In the genomic region with DNA sequence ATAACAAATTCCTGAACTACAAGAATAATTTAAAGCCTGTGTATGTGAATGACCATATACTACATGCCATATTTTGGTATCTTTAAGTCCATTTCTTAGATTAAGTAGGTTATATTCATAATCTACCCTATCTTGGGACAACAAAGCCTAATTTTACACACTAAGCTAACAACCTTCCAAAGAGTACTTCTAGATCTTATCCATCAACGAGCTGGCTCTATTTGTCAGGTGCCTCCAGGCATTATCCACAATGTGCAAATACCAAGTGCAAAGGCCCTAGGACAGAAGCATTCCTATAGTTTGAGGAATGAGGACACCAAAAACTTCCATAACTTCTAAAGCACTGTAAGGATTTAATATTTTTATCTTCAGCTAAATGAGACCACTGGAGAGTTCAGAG, we compare ENCODE assay signal across 15 cellular contexts. TPM values are rescaled to one million over a fixed set of nuclear protein-coding genes. Genes with fewer than 3 reads are reported as not detected.
DNase-seq lines count a peak whose midpoint lies in the region; ATAC-seq, FAIRE-seq and TF ChIP-seq lines count a peak whose summit lies in the region.
"Had no signal": no experiment of that assay in that cellular context is flagged by ENCODE, and none has a peak within 500 bp of the region (broad histone marks: within the 10 kb centered on the region; RNA-seq: fewer than 3 reads in every experiment).

No MANE protein-coding gene starts in this region.

- H3K4ac ChIP-seq in H9 (ENCODE audit: low read depth, low read length), result no peak overlapping the region

- intact Hi-C loops in HepG2 (cut with micrococcal nuclease; ENCODE audit: unreplicated experiment) (no loop called here), right lobe of liver (cut with DNase I) (no loop called here)

- H2BK20ac ChIP-seq in H9 (ENCODE audit: low read depth, low read length, poor library complexity, severe bottlenecking), result no peak overlapping the region

- peaks cover 6 to 24% of the 10 kb centered on the region in 2 experiments for H3K36me3 ChIP-seq in HepG2 (replicated peaks in 1 of 2; ENCODE audit: control insufficient read depth in 1 of 2, insufficient read depth in 2 of 2, low read length in 2 of 2)
- peaks cover 0 to 15% (median under 1%) of the 10 kb centered on the region in 4 donors for H3K36me3 ChIP-seq in right lobe of liver
- H3K36me3 ChIP-seq: thoracic aorta had no signal

- no peak overlapping the region for H2BK15ac ChIP-seq in H9 (ENCODE audit: low read depth, low read length)

- H3K23me2 ChIP-seq in H9 (ENCODE audit: insufficient read length, low read depth, low read length, poor library complexity, severe bottlenecking), result peaks cover 11% of the 10 kb centered on the region

- no TSS peak for BruUV-seq in HepG2 (replicated peaks; lab: Mats Ljungman, UMichigan)

- TF ChIP-seq RAD21 in HepG2 (CRISPR knock-in tag; IDR thresholded peaks at IDR 0.05), result no peak

- 7% methylated on average over 1 of the region's 1 CpG for WGBS in HepG2 (ENCODE audit: low lambda C conversion rate)
- WGBS in right lobe of liver (ENCODE audit: insufficient coverage, low coverage, low lambda C conversion rate, missing lambda C conversion rate), result 33% methylated on average over 1 of the region's 1 CpG
- no CpG with 5 or more reads among the region's 1 CpG for WGBS in H9 (ENCODE audit: extremely low coverage, insufficient read length, low lambda C conversion rate)

- H3K27ac ChIP-seq in HepG2 (ENCODE audit: extremely low read length, insufficient read depth, low read length), result peak overlapping the region; percentile 33
- H3K27ac ChIP-seq in right lobe of liver, result no peak overlapping the region
- H3K27ac ChIP-seq in H9 (ENCODE audit: insufficient read length, low read depth, low read length), result no peak overlapping the region
- H3K27ac ChIP-seq: thoracic aorta had no signal

- H3K4me2 ChIP-seq in HepG2 (ENCODE audit: low read depth, low read length) (peak overlapping the region; percentile 53), H9 (ENCODE audit: insufficient read depth, insufficient read length, low read length) (no peak overlapping the region)

- peak overlapping the region in 1 of 3 experiments; percentile 17; a peak in 1 of 6 replicates for H3K4me3 ChIP-seq in HepG2 (replicated peaks in 1 of 3; ENCODE audit: insufficient read depth in 1 of 3, low read depth in 2 of 3, low read length in 3 of 3)
- no peak overlapping the region for H3K4me3 ChIP-seq in right lobe of liver
- H3K4me3 ChIP-seq: thoracic aorta had no signal

- TF ChIP-seq EP300 in HepG2 (IDR thresholded peaks at IDR 0.05; ENCODE audit: low read depth in 2 of 2, low read length in 2 of 2) (no peak), HepG2 (CRISPR knock-in tag; IDR thresholded peaks at IDR 0.05; ENCODE audit: borderline replicate concordance) (no peak)

- H3K27ac Mint-ChIP-seq in T-helper 17 cell (peak overlapping the region; percentile 27), memory B cell (peak overlapping the region; percentile 63), H9 (peak overlapping the region in 1 of 3 experiments; percentile 74; a peak in 1 of 7 replicates)

- H3K36me3 Mint-ChIP-seq in T-helper 17 cell (ENCODE audit: low read depth), result peaks cover 5% of the 10 kb centered on the region
- peaks cover 5% of the 10 kb centered on the region for H3K36me3 Mint-ChIP-seq in memory B cell
- H3K36me3 Mint-ChIP-seq in H9 (ENCODE audit: insufficient read depth in 1 of 3, low read depth in 3 of 3), result peaks cover 27 to 59% (median 56%) of the 10 kb centered on the region in 3 experiments

- H4K5ac ChIP-seq in H9 (ENCODE audit: insufficient read length, low read depth, low read length), result no peak overlapping the region

- H3K18ac ChIP-seq in H9 (ENCODE audit: insufficient read length, low read depth, low read length), result no peak overlapping the region

- no peak overlapping the region for H3K56ac ChIP-seq in H9 (ENCODE audit: insufficient read length, low read depth, low read length)

- H3K4me1 Mint-ChIP-seq in T-helper 17 cell (peaks cover 31% of the 10 kb centered on the region), memory B cell (peaks cover 22% of the 10 kb centered on the region), H9 (peaks cover 15 to 21% of the 10 kb centered on the region in 2 experiments)

- ATAC-seq in HepG2 (no peak), right lobe of liver (no peak), T-helper 17 cell (no peak), memory B cell (ENCODE audit: low read depth) (no peak)

- H3K9ac ChIP-seq in HepG2 (ENCODE audit: insufficient read depth, low read depth, low read length), result 0 out of 2 replicates have a peak overlapping the region, but pooled peaks have one; percentile 23
- no peak overlapping the region for H3K9ac ChIP-seq in H9 (ENCODE audit: extremely low read depth, insufficient read length, low read length)

- DNase-seq in HepG2 (ENCODE audit: low spot score) (peak; percentile 35), right lobe of liver (no peak), T-helper 17 cell (no peak), memory B cell (ENCODE audit: low spot score in 2 of 2) (no peak), H9 (no peak), NCI-H69 (lab: John Stamatoyannopoulos, UW) (no peak), AG08395 (ENCODE audit: low spot score) (no peak), NCI-H2171 (lab: John Stamatoyannopoulos, UW) (no peak)
- DNase-seq: activated effector memory CD4-positive, alpha-beta T cell treated with anti-CD3 and anti-CD28 coated beads, Interleukin-2, amount 50 U/mL, for 16 hours; effector memory CD4-positive, alpha-beta T cell; foreskin melanocyte; midbrain; NCI-H2171 treated with DMSO at 0.1 percent for 48 hours had no signal

- in situ Hi-C loops in HepG2 (cut with HindIII; ENCODE audit: extremely low pct_ligation_motif_present, low pct_unique_long_range_greater_than_20kb), result no loop called here

- H3K27me3 ChIP-seq in HepG2 (ENCODE audit: control insufficient read depth in 1 of 2, insufficient read depth in 2 of 2, low read length in 2 of 2), result no peaks in the 10 kb centered on the region
- H3K27me3 ChIP-seq in right lobe of liver, result no peaks in the 10 kb centered on the region
- no peaks in the 10 kb centered on the region for H3K27me3 ChIP-seq in H9 (ENCODE audit: insufficient read depth, low read length)

- no peak overlapping the region for H2BK120ac ChIP-seq in H9 (ENCODE audit: low read depth, low read length, poor library complexity, severe bottlenecking)

- H2BK5ac ChIP-seq in H9 (ENCODE audit: insufficient read length, low read length), result no peak overlapping the region

- H3K9me3 Mint-ChIP-seq in memory B cell (no peaks in the 10 kb centered on the region), H9 (peaks cover 0 to 3% of the 10 kb centered on the region in 2 experiments; a peak in 1 of 5 replicates)

- H2AFZ ChIP-seq in HepG2 (ENCODE audit: low read length) (no peak overlapping the region), H9 (ENCODE audit: low read length) (no peak overlapping the region)

- H3K4me3 Mint-ChIP-seq in T-helper 17 cell, result no peak overlapping the region
- no peak overlapping the region for H3K4me3 Mint-ChIP-seq in memory B cell
- no peak overlapping the region for H3K4me3 Mint-ChIP-seq in H9

- CTCF ChIA-PET in HepG2 (lab: Yijun Ruan, JAX; ENCODE audit: low intra/inter-chr PET ratio, low total read pairs), result no interaction called here

- no peak overlapping the region for H3K14ac ChIP-seq in H9 (ENCODE audit: insufficient read depth, low read length)

- no peak overlapping the region for H4K91ac ChIP-seq in H9 (ENCODE audit: insufficient read length, low read depth, low read length)

- no peaks in the 10 kb centered on the region for H3K9me3 ChIP-seq in HepG2 (ENCODE audit: low read length)
- no peaks in the 10 kb centered on the region for H3K9me3 ChIP-seq in right lobe of liver
- H3K9me3 ChIP-seq in T-helper 17 cell (ENCODE audit: control insufficient read depth, low read length, poor library complexity, severe bottlenecking), result no peaks in the 10 kb centered on the region
- no peaks in the 10 kb centered on the region for H3K9me3 ChIP-seq in H9 (ENCODE audit: control insufficient read depth, low read depth, low read length)
- H3K9me3 ChIP-seq: thoracic aorta had no signal

- no peak overlapping the region for H3K23ac ChIP-seq in H9 (ENCODE audit: insufficient read length, low read depth, low read length)

- TF ChIP-seq CTCF in HepG2 (CRISPR knock-in tag; IDR thresholded peaks at IDR 0.05) (no peak), right lobe of liver (IDR thresholded peaks at IDR 0.05) (no peak), H9 (conservative IDR thresholded peaks at IDR 0.05) (no peak)

- no peak overlapping the region for H2BK12ac ChIP-seq in H9 (ENCODE audit: insufficient read length, low read depth, low read length)

- H3K79me2 ChIP-seq in HepG2 (ENCODE audit: insufficient read depth, low read length) (peaks cover 79% of the 10 kb centered on the region), H9 (ENCODE audit: insufficient read depth, low read length) (peaks cover 9% of the 10 kb centered on the region; the same call in 1 of the 2 replicates)

- H3K4me1 ChIP-seq in HepG2 (ENCODE audit: insufficient read depth, low read length) (peaks cover 57% of the 10 kb centered on the region), right lobe of liver (peaks cover 0 to 13% (median 4%) of the 10 kb centered on the region in 4 donors), H9 (ENCODE audit: insufficient read depth, low read length) (no peaks in the 10 kb centered on the region)

- no peaks in the 10 kb centered on the region for H3K27me3 Mint-ChIP-seq in T-helper 17 cell
- H3K27me3 Mint-ChIP-seq in memory B cell, result no peaks in the 10 kb centered on the region
- H3K27me3 Mint-ChIP-seq in H9 (ENCODE audit: low read depth), result no peaks in the 10 kb centered on the region; the same call in 1 of the 2 replicates

- POLR2A ChIA-PET in HepG2 (lab: Yijun Ruan, JAX), result interaction anchor here (0.5 to 2.2 kb wide), 6 partner anchors 13 to 59 kb away, joined by 3 to 9 read pairs (median 3); partner anchors contain the start of genes TACC3 and TMEM129

- H3K79me1 ChIP-seq in H9 (ENCODE audit: insufficient read depth, low read depth, low read length, poor library complexity, severe bottlenecking), result peaks cover 9% of the 10 kb centered on the region

- H3T11ph ChIP-seq in H9 (ENCODE audit: low read length), result no peak overlapping the region

- no peak for FAIRE-seq in HepG2 (lab: Jason Lieb, UNC)
- FAIRE-seq: bronchial epithelial cell had no signal

- no peak overlapping the region for H4K8ac ChIP-seq in H9 (replicated peaks; ENCODE audit: insufficient read length, low read depth, low read length)

- no peak overlapping the region for H2AK5ac ChIP-seq in H9 (ENCODE audit: insufficient read length, low read length)

- H4K20me1 ChIP-seq in HepG2 (ENCODE audit: insufficient read depth, low read length) (peaks cover 6% of the 10 kb centered on the region; the same call in 1 of the 2 replicates), H9 (ENCODE audit: control insufficient read depth, insufficient read depth, insufficient read length) (peaks cover 2% of the 10 kb centered on the region)

- TF ChIP-seq POLR2A in HepG2 (IDR thresholded peaks at IDR 0.05; ENCODE audit: insufficient read depth in 1 of 2, low read depth in 2 of 2, low read length in 2 of 2) (no peak), right lobe of liver (IDR thresholded peaks at IDR 0.05) (no peak)

RNA-seq across cellular contexts. Expression of gene SLBP, which starts 3.5 kb away (rescaled TPM):
- total RNA-seq in HepG2 (2016; rRNA removed; fragmentation: Illumina TruSeq; extraction: Trizol) (104 and 131 TPM in 2 replicates), right lobe of liver (10 to 100 TPM; 13.1 to 30.8 (median 14.7) TPM), T-helper 17 cell (10 to 100 TPM; 24.9 to 36.0 TPM), H9 (2021) (62.7 and 67.0 TPM in 2 replicates)
- total RNA-seq in HepG2 (2016; cell fraction: cytosol; rRNA removed; fragmentation: Illumina TruSeq; extraction: Trizol; ENCODE audit: low read depth), result 19.5 and 20.5 TPM in 2 replicates
- total RNA-seq in HepG2 (2016; cell fraction: insoluble cytoplasmic fraction; rRNA removed; fragmentation: Illumina TruSeq; extraction: Trizol), result 103 and 128 TPM in 2 replicates
- total RNA-seq in HepG2 (2016; cell fraction: membrane; rRNA removed; fragmentation: Illumina TruSeq; extraction: Trizol), result 43.3 and 44.2 TPM in 2 replicates
- total RNA-seq in HepG2 (2016; cell fraction: nucleus; rRNA removed; fragmentation: Illumina TruSeq; extraction: Trizol), result 39.3 and 41.5 TPM in 2 replicates
- 29.8 and 43.9 TPM in 2 replicates for polyA plus RNA-seq in HepG2 (2011; rRNA removed)
- polyA plus RNA-seq in HepG2 (2011; cell fraction: cytosol; rRNA removed), result 22.0 and 30.6 TPM in 2 replicates
- 12.8 and 13.8 TPM in 2 replicates for polyA plus RNA-seq in HepG2 (2011; cell fraction: nucleus; rRNA removed)
- polyA plus RNA-seq in HepG2 (2012), result 30.0 and 43.7 TPM in 2 replicates
- 10.3 and 11.7 TPM in 2 replicates for polyA plus RNA-seq in HepG2 (2016; cell fraction: cytosol; fragmentation: Illumina TruSeq; extraction: Trizol; ENCODE audit: low read depth)
- polyA plus RNA-seq in HepG2 (2016; cell fraction: insoluble cytoplasmic fraction; fragmentation: Illumina TruSeq; extraction: Trizol; ENCODE audit: low read depth), result 140 and 142 TPM in 2 replicates
- 24.5 and 24.6 TPM in 2 replicates for polyA plus RNA-seq in HepG2 (2016; cell fraction: membrane; fragmentation: Illumina TruSeq; extraction: Trizol; ENCODE audit: low read depth)
- 69.4 and 73.3 TPM in 2 replicates for polyA plus RNA-seq in HepG2 (2016; cell fraction: nucleus; fragmentation: Illumina TruSeq; extraction: Trizol; ENCODE audit: insufficient read depth, low read depth)
- 12.5 and 24.7 TPM in 2 replicates for polyA minus RNA-seq in HepG2 (2011; rRNA and poly(A)+ RNA removed; ENCODE audit: low replicate concordance)
- polyA minus RNA-seq in HepG2 (2011; cell fraction: cytosol; rRNA and poly(A)+ RNA removed), result 19.7 and 22.7 TPM in 2 replicates
- polyA minus RNA-seq in HepG2 (2011; cell fraction: nucleus; rRNA and poly(A)+ RNA removed), result 10.8 and 13.7 TPM in 2 replicates

RNA-seq across cellular contexts. Expression of gene TMEM129, which starts 12.5 kb away (rescaled TPM):
- total RNA-seq in HepG2 (2016; rRNA removed; fragmentation: Illumina TruSeq; extraction: Trizol) (15.5 and 25.8 TPM in 2 replicates), right lobe of liver (10 to 100 TPM; 13.8 to 51.0 (median 25.4) TPM), T-helper 17 cell (10 to 100 TPM; 18.4 to 18.5 TPM), H9 (2021) (27.3 and 30.4 TPM in 2 replicates)
- 9.2 and 12.7 TPM in 2 replicates for total RNA-seq in HepG2 (2016; cell fraction: cytosol; rRNA removed; fragmentation: Illumina TruSeq; extraction: Trizol; ENCODE audit: low read depth)
- 14.4 and 26.2 TPM in 2 replicates for total RNA-seq in HepG2 (2016; cell fraction: insoluble cytoplasmic fraction; rRNA removed; fragmentation: Illumina TruSeq; extraction: Trizol)
- total RNA-seq in HepG2 (2016; cell fraction: membrane; rRNA removed; fragmentation: Illumina TruSeq; extraction: Trizol), result 28.5 and 34.5 TPM in 2 replicates
- 20.4 and 23.0 TPM in 2 replicates for total RNA-seq in HepG2 (2016; cell fraction: nucleus; rRNA removed; fragmentation: Illumina TruSeq; extraction: Trizol)
- polyA plus RNA-seq in HepG2 (2011; rRNA removed), result 19.0 and 36.1 TPM in 2 replicates
- polyA plus RNA-seq in HepG2 (2011; cell fraction: cytosol; rRNA removed), result 18.9 and 32.3 TPM in 2 replicates
- 79.1 and 84.6 TPM in 2 replicates for polyA plus RNA-seq in HepG2 (2011; cell fraction: nucleus; rRNA removed)
- 16.1 and 20.7 TPM in 2 replicates for polyA plus RNA-seq in HepG2 (2012)
- 9.4 and 10.4 TPM in 2 replicates for polyA plus RNA-seq in HepG2 (2016; cell fraction: cytosol; fragmentation: Illumina TruSeq; extraction: Trizol; ENCODE audit: low read depth)
- 14.1 and 16.2 TPM in 2 replicates for polyA plus RNA-seq in HepG2 (2016; cell fraction: insoluble cytoplasmic fraction; fragmentation: Illumina TruSeq; extraction: Trizol; ENCODE audit: low read depth)
- polyA plus RNA-seq in HepG2 (2016; cell fraction: membrane; fragmentation: Illumina TruSeq; extraction: Trizol; ENCODE audit: low read depth), result 21.6 and 23.3 TPM in 2 replicates
- polyA plus RNA-seq in HepG2 (2016; cell fraction: nucleus; fragmentation: Illumina TruSeq; extraction: Trizol; ENCODE audit: insufficient read depth, low read depth), result 36.1 and 41.5 TPM in 2 replicates
- polyA minus RNA-seq in HepG2 (2011; rRNA and poly(A)+ RNA removed; ENCODE audit: low replicate concordance), result 7.1 and 61.3 TPM in 2 replicates
- polyA minus RNA-seq in HepG2 (2011; cell fraction: cytosol; rRNA and poly(A)+ RNA removed), result 18.8 and 21.5 TPM in 2 replicates
- 6.4 and 8.5 TPM in 2 replicates for polyA minus RNA-seq in HepG2 (2011; cell fraction: nucleus; rRNA and poly(A)+ RNA removed)

RNA-seq across cellular contexts. Expression of gene TACC3, which starts 12.7 kb away (rescaled TPM):
- 21.2 and 35.4 TPM in 2 replicates for total RNA-seq in HepG2 (2016; rRNA removed; fragmentation: Illumina TruSeq; extraction: Trizol)
- total RNA-seq in HepG2 (2016; cell fraction: cytosol; rRNA removed; fragmentation: Illumina TruSeq; extraction: Trizol; ENCODE audit: low read depth), result 9.8 and 10.0 TPM in 2 replicates
- total RNA-seq in HepG2 (2016; cell fraction: insoluble cytoplasmic fraction; rRNA removed; fragmentation: Illumina TruSeq; extraction: Trizol), result 23.8 and 32.4 TPM in 2 replicates
- total RNA-seq in HepG2 (2016; cell fraction: membrane; rRNA removed; fragmentation: Illumina TruSeq; extraction: Trizol), result 15.9 and 17.1 TPM in 2 replicates
- total RNA-seq in HepG2 (2016; cell fraction: nucleus; rRNA removed; fragmentation: Illumina TruSeq; extraction: Trizol), result 24.3 and 29.3 TPM in 2 replicates
- 15.7 and 20.3 TPM in 2 replicates for polyA plus RNA-seq in HepG2 (2011; rRNA removed)
- 8.7 and 16.8 TPM in 2 replicates for polyA plus RNA-seq in HepG2 (2011; cell fraction: cytosol; rRNA removed)
- polyA plus RNA-seq in HepG2 (2011; cell fraction: nucleus; rRNA removed), result 68.2 and 101 TPM in 2 replicates
- 16.3 and 27.3 TPM in 2 replicates for polyA plus RNA-seq in HepG2 (2012)
- polyA plus RNA-seq in HepG2 (2016; cell fraction: cytosol; fragmentation: Illumina TruSeq; extraction: Trizol; ENCODE audit: low read depth), result 5.5 and 6.4 TPM in 2 replicates
- 59.5 and 79.8 TPM in 2 replicates for polyA plus RNA-seq in HepG2 (2016; cell fraction: insoluble cytoplasmic fraction; fragmentation: Illumina TruSeq; extraction: Trizol; ENCODE audit: low read depth)
- 10.8 and 13.8 TPM in 2 replicates for polyA plus RNA-seq in HepG2 (2016; cell fraction: membrane; fragmentation: Illumina TruSeq; extraction: Trizol; ENCODE audit: low read depth)
- polyA plus RNA-seq in HepG2 (2016; cell fraction: nucleus; fragmentation: Illumina TruSeq; extraction: Trizol; ENCODE audit: insufficient read depth, low read depth), result 133 and 138 TPM in 2 replicates
- 12.7 and 22.2 TPM in 2 replicates for polyA minus RNA-seq in HepG2 (2011; rRNA and poly(A)+ RNA removed; ENCODE audit: low replicate concordance)
- polyA minus RNA-seq in HepG2 (2011; cell fraction: cytosol; rRNA and poly(A)+ RNA removed), result 7.4 and 8.9 TPM in 2 replicates
- 10.9 and 13.8 TPM in 2 replicates for polyA minus RNA-seq in HepG2 (2011; cell fraction: nucleus; rRNA and poly(A)+ RNA removed)
- 1 to 10 TPM; 2.2 to 5.7 (median 4.8) TPM for total RNA-seq in right lobe of liver
- 10 to 100 TPM; 73.4 to 91.8 TPM for total RNA-seq in T-helper 17 cell
- 150 and 156 TPM in 2 replicates for total RNA-seq in H9 (2021)

RNA-seq across cellular contexts. Expression of gene FAM53A, which starts 24.5 kb away (rescaled TPM):
- total RNA-seq in HepG2 (2016; rRNA removed; fragmentation: Illumina TruSeq; extraction: Trizol) (0.62 and 1.1 TPM in 2 replicates), right lobe of liver (1 to 10 TPM in 2 of 6 experiments, under 1 TPM in 4; 0.56 to 3.5 (median 0.74) TPM), T-helper 17 cell (1 to 10 TPM; 2.4 to 3.1 TPM), H9 (2021) (2.3 and 2.4 TPM in 2 replicates)
- 1.9 TPM in 1 of 2 replicates, not detected in the other for total RNA-seq in HepG2 (2016; cell fraction: cytosol; rRNA removed; fragmentation: Illumina TruSeq; extraction: Trizol; ENCODE audit: low read depth)
- total RNA-seq in HepG2 (2016; cell fraction: insoluble cytoplasmic fraction; rRNA removed; fragmentation: Illumina TruSeq; extraction: Trizol), result 0.22 and 0.56 TPM in 2 replicates
- 0.83 and 1.1 TPM in 2 replicates for total RNA-seq in HepG2 (2016; cell fraction: membrane; rRNA removed; fragmentation: Illumina TruSeq; extraction: Trizol)
- total RNA-seq in HepG2 (2016; cell fraction: nucleus; rRNA removed; fragmentation: Illumina TruSeq; extraction: Trizol), result 0.43 and 0.44 TPM in 2 replicates
- 0.46 and 0.48 TPM in 2 replicates for polyA plus RNA-seq in HepG2 (2011; rRNA removed)
- polyA plus RNA-seq in HepG2 (2011; cell fraction: cytosol; rRNA removed), result 0.33 and 0.60 TPM in 2 replicates
- polyA plus RNA-seq in HepG2 (2011; cell fraction: nucleus; rRNA removed), result 0.69 and 0.85 TPM in 2 replicates
- polyA plus RNA-seq in HepG2 (2012), result 0.20 and 0.35 TPM in 2 replicates
- 0.21 and 0.32 TPM in 2 replicates for polyA plus RNA-seq in HepG2 (2016; cell fraction: cytosol; fragmentation: Illumina TruSeq; extraction: Trizol; ENCODE audit: low read depth)
- 0.46 and 0.47 TPM in 2 replicates for polyA plus RNA-seq in HepG2 (2016; cell fraction: insoluble cytoplasmic fraction; fragmentation: Illumina TruSeq; extraction: Trizol; ENCODE audit: low read depth)
- 0.26 and 0.55 TPM in 2 replicates for polyA plus RNA-seq in HepG2 (2016; cell fraction: membrane; fragmentation: Illumina TruSeq; extraction: Trizol; ENCODE audit: low read depth)
- 0.53 and 0.70 TPM in 2 replicates for polyA plus RNA-seq in HepG2 (2016; cell fraction: nucleus; fragmentation: Illumina TruSeq; extraction: Trizol; ENCODE audit: insufficient read depth, low read depth)
- 0.62 and 1.6 TPM in 2 replicates for polyA minus RNA-seq in HepG2 (2011; rRNA and poly(A)+ RNA removed; ENCODE audit: low replicate concordance)
- polyA minus RNA-seq in HepG2 (2011; cell fraction: cytosol; rRNA and poly(A)+ RNA removed), result not detected in 2 replicates
- polyA minus RNA-seq in HepG2 (2011; cell fraction: nucleus; rRNA and poly(A)+ RNA removed), result 0.13 and 0.50 TPM in 2 replicates
